In the genomic region with DNA sequence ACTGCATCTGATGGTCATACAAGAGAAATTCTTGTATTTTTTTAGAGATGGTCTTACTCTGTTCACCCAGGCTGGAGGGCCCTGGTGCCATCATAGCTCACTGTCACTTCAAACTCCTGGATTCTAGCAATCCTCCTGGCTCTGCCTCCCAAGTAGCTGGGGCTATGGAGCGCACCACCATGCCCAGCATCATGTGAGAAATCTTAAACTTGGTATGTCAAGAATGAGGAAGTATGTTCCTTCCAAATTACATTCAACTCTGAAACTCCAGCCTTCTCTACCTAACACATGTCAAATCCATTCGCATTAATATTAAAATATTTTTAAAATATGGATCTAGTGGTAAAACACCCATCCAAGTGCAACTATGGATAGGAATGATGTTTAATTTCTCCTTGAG, we compare ENCODE assay signal across 32 cellular contexts.
"Had no signal": no experiment of that assay in that cellular context is flagged by ENCODE, and none has a peak within 500 bp of the region (broad histone marks: within the 10 kb centered on the region; RNA-seq: fewer than 3 reads in every experiment).

No MANE protein-coding gene starts in this region.

- H3K4me1 ChIP-seq: foreskin keratinocyte, uterus had no signal

- H3K27me3 Mint-ChIP-seq: progenitor cell of endocrine pancreas had no signal

- H3K27ac Mint-ChIP-seq: immature natural killer cell; memory B cell; mesothelial cell of epicardium; natural killer cell treated with Interleukin-12 subunit alpha and Interleukin-12 subunit beta and Interleukin-15 and Interleukin-18, amount 100 ng/mL, for 72 hours; stimulated activated memory B cell treated with anti-CD40 and anti-IgM and Interleukin-4, amounts not matched to agents 10 μg/mL and 1 μg/mL and 100 μg/mL, for 72 hours had no signal

- H3K9me3 Mint-ChIP-seq: memory B cell; mesothelial cell of epicardium; naive B cell; natural killer cell treated with Interleukin-12 subunit alpha and Interleukin-12 subunit beta and Interleukin-15 and Interleukin-18, amount 100 ng/mL, for 72 hours; neural crest cell; stimulated activated memory B cell treated with anti-CD40 and anti-IgM and Interleukin-4, amounts not matched to agents 10 μg/mL and 1 μg/mL and 100 μg/mL, for 72 hours; stimulated activated naive CD8-positive, alpha-beta T cell treated with anti-CD3 and anti-CD28 coated beads, Interleukin-15, amount 100 ng/mL, for 72 hours had no signal

- DNase-seq: dermis blood vessel endothelial cell; effector memory CD4-positive, alpha-beta T cell; glutamatergic neuron; hypothalamus; immature natural killer cell; islet precursor cell; mucosa of descending colon; naive B cell; right cardiac atrium; sigmoid colon; spleen; stimulated activated CD4-positive, alpha-beta T cell treated with anti-CD3 and anti-CD28 coated beads, Interleukin-4, amount 100 ng/mL, for 4 hours; stimulated activated naive CD8-positive, alpha-beta T cell treated with anti-CD3 and anti-CD28 coated beads, Interleukin-15, amount 100 ng/mL, for 72 hours; transverse colon; upper lobe of right lung; uterus had no signal

- H3K27ac ChIP-seq: coronary artery, esophagus muscularis mucosa, foreskin keratinocyte, gastroesophageal sphincter, neutrophil, parathyroid adenoma, sigmoid colon, skin epidermis, spleen, suprapubic skin, transverse colon, upper lobe of right lung, uterus had no signal

- ATAC-seq: foreskin keratinocyte; gastroesophageal sphincter; left lobe of liver; mucosa of descending colon; natural killer cell treated with Interleukin-12 subunit alpha and Interleukin-12 subunit beta and Interleukin-15 and Interleukin-18, amount 100 ng/mL, for 72 hours; right cardiac atrium; stimulated activated memory B cell treated with anti-CD40 and anti-IgM and Interleukin-4, amounts not matched to agents 10 μg/mL and 1 μg/mL and 100 μg/mL, for 72 hours; stimulated activated naive CD8-positive, alpha-beta T cell treated with anti-CD3 and anti-CD28 coated beads, Interleukin-15, amount 100 ng/mL, for 72 hours; upper lobe of right lung had no signal

- H3K36me3 Mint-ChIP-seq: immature natural killer cell; memory B cell; mesothelial cell of epicardium; naive B cell; natural killer cell treated with Interleukin-12 subunit alpha and Interleukin-12 subunit beta and Interleukin-15 and Interleukin-18, amount 100 ng/mL, for 72 hours; stimulated activated memory B cell treated with anti-CD40 and anti-IgM and Interleukin-4, amounts not matched to agents 10 μg/mL and 1 μg/mL and 100 μg/mL, for 72 hours had no signal

- H3K9me3 ChIP-seq: esophagus muscularis mucosa, gastroesophageal sphincter, mucosa of descending colon, neutrophil, sigmoid colon, spleen, suprapubic skin, transverse colon, upper lobe of right lung, uterus had no signal

- H3K27me3 ChIP-seq: foreskin keratinocyte, gastroesophageal sphincter, neutrophil, sigmoid colon, spleen, suprapubic skin, transverse colon, upper lobe of right lung, uterus had no signal

- H3K4me3 ChIP-seq: coronary artery, esophagus muscularis mucosa, gastroesophageal sphincter, lung, mucosa of descending colon, sigmoid colon, skin epidermis, spleen, suprapubic skin, transverse colon, upper lobe of right lung, uterus had no signal

- H3K4me3 Mint-ChIP-seq: immature natural killer cell; memory B cell; mesothelial cell of epicardium; naive B cell; natural killer cell treated with Interleukin-12 subunit alpha and Interleukin-12 subunit beta and Interleukin-15 and Interleukin-18, amount 100 ng/mL, for 72 hours; neural crest cell; stimulated activated memory B cell treated with anti-CD40 and anti-IgM and Interleukin-4, amounts not matched to agents 10 μg/mL and 1 μg/mL and 100 μg/mL, for 72 hours; stimulated activated naive CD8-positive, alpha-beta T cell treated with anti-CD3 and anti-CD28 coated beads, Interleukin-15, amount 100 ng/mL, for 72 hours had no signal

- H3K4me1 Mint-ChIP-seq: immature natural killer cell; memory B cell; naive B cell; stimulated activated memory B cell treated with anti-CD40 and anti-IgM and Interleukin-4, amounts not matched to agents 10 μg/mL and 1 μg/mL and 100 μg/mL, for 72 hours; stimulated activated naive CD8-positive, alpha-beta T cell treated with anti-CD3 and anti-CD28 coated beads, Interleukin-15, amount 100 ng/mL, for 72 hours had no signal

- H3K36me3 ChIP-seq: esophagus muscularis mucosa, gastroesophageal sphincter, neutrophil, sigmoid colon, spleen, suprapubic skin, transverse colon, upper lobe of right lung, uterus had no signal
